Comparison of ENCODE assay signal across 9 cellular contexts in genomic region chr4:123832173-123833026, GRCh38.
DNase-seq lines count a peak whose midpoint lies in the region; ATAC-seq lines count a peak whose summit lies in the region.
"Had no signal": no experiment of that assay in that cellular context is flagged by ENCODE, and none has a peak within 500 bp of the region (broad histone marks: within the 10 kb centered on the region; RNA-seq: fewer than 3 reads in every experiment).

No MANE protein-coding gene starts in this region.

- DNase-seq in G401 (ENCODE audit: low spot score) = peak; percentile 41
- peak; percentile 66 for DNase-seq in Right ventricle myocardium superior
- no peak for DNase-seq in NCI-H1105 treated with DMSO at 0.1 percent for 48 hours (lab: John Stamatoyannopoulos, UW)
- DNase-seq in NCI-H1436 treated with DMSO at 0.1 percent for 48 hours (lab: John Stamatoyannopoulos, UW) = no peak
- DNase-seq: RPMI8226 had no signal

- H3K4me1 ChIP-seq in rectal smooth muscle tissue (ENCODE audit: control insufficient read depth, insufficient read depth, low read length) = peaks cover 6% of the 10 kb centered on the region

- H3K27ac ChIP-seq in adipose tissue (ENCODE audit: low read depth, low read length) = peak overlapping the region; percentile 62
- peak overlapping the region; percentile 68 for H3K27ac ChIP-seq in rectal smooth muscle tissue (ENCODE audit: low read depth, low read length)

- 48 to 75% (median 54%) methylated on average over 7 of the region's 7 CpGs for WGBS in adipose tissue, 3 donors

- no peaks in the 10 kb centered on the region for H3K27me3 ChIP-seq in rectal smooth muscle tissue (ENCODE audit: control insufficient read depth, insufficient read depth, low read length)

- no peak overlapping the region for H3K4me3 ChIP-seq in rectal smooth muscle tissue (ENCODE audit: low read length)

- intact Hi-C loops in Right ventricle myocardium superior (cut with DNase I) = no loop called here

- no peaks in the 10 kb centered on the region for H3K36me3 ChIP-seq in rectal smooth muscle tissue (ENCODE audit: control insufficient read depth, insufficient read depth, low read length)

- ATAC-seq in Right ventricle myocardium superior (ENCODE audit: poor library complexity) = peak; percentile 94
- no peak for ATAC-seq in GM21381 (IDR thresholded peaks at IDR 0.05; ENCODE audit: unreplicated experiment)
- no peak for ATAC-seq in HG02973 (IDR thresholded peaks at IDR 0.05; ENCODE audit: unreplicated experiment)

- no peak overlapping the region for H3K9ac ChIP-seq in rectal smooth muscle tissue (ENCODE audit: low read length)

- in situ Hi-C loops in G401 (cut with HindIII; ENCODE audit: low sequenced_read_pairs) = no loop called here

Comparison
In these comparisons a context has a peak if more than half of its experiments do, and no peak if none do; other contexts are left out.
1. DNase-seq: peak in G401 (single experiment) and Right ventricle myocardium superior (single experiment); none in NCI-H1105 treated with DMSO at 0.1 percent for 48 hours (single experiment) and NCI-H1436 treated with DMSO at 0.1 percent for 48 hours (single experiment).